10 cellular contexts compared by ENCODE assay signal in genomic region chr2:38598200-38598990, GRCh38. TPM values are rescaled to one million over a fixed set of nuclear protein-coding genes. Genes with fewer than 3 reads are reported as not detected.
DNase-seq lines count a peak whose midpoint lies in the region; ATAC-seq and TF ChIP-seq lines count a peak whose summit lies in the region.
"Had no signal": no experiment of that assay in that cellular context is flagged by ENCODE, and none has a peak within 500 bp of the region (broad histone marks: within the 10 kb centered on the region; RNA-seq: fewer than 3 reads in every experiment).

No MANE protein-coding gene starts in this region.

- H3K9ac ChIP-seq in subcutaneous abdominal adipose tissue (ENCODE audit: low read length in 5 of 5), result peak overlapping the region in 1 of 5 donors; percentile 16

- H3K4me3 ChIP-seq in gastroesophageal sphincter (peak overlapping the region in 1 of 2 donors; percentile 24), subcutaneous abdominal adipose tissue (ENCODE audit: low read depth in 1 of 5, low read length in 5 of 5) (no peak overlapping the region)
- H3K4me3 ChIP-seq: SJSA1 had no signal

- CTCF ChIA-PET in activated naive CD4-positive, alpha-beta T cell treated with anti-CD3 and anti-CD28 coated beads for 36 hours (lab: Charles Lee), result interaction anchor here (0.8 to 14.7 kb wide), 9 partner anchors 9 to 142 kb away, joined by 3 to 152 read pairs (median 3); no protein-coding TSS in a partner anchor
- CTCF ChIA-PET in T-cell (lab: Charles Lee), result interaction anchor here (0.6 to 2.7 kb wide), 10 partner anchors 8 to 127 kb away, joined by 3 to 24 read pairs (median 4); no protein-coding TSS in a partner anchor

- H3K4me1 ChIP-seq in gastroesophageal sphincter (peaks cover 9 to 76% (median 11%) of the 10 kb centered on the region in 3 donors), subcutaneous abdominal adipose tissue (ENCODE audit: control insufficient read depth in 5 of 5, insufficient read depth in 5 of 5, low read length in 5 of 5) (peaks cover 0 to 45% (median 36%) of the 10 kb centered on the region in 5 donors)

- H3K27ac ChIP-seq in gastroesophageal sphincter (peak overlapping the region; percentile 74 to 100 (median 90)), subcutaneous abdominal adipose tissue (ENCODE audit: low read depth, low read length) (peak overlapping the region; percentile 31)
- H3K27ac ChIP-seq: SJSA1 had no signal

- TF ChIP-seq CTCF in gastroesophageal sphincter (IDR thresholded peaks at IDR 0.05), result no peak

- H3K27ac Mint-ChIP-seq in activated naive CD4-positive, alpha-beta T cell treated with anti-CD3 and anti-CD28 coated beads for 36 hours, result peak overlapping the region; percentile 83
- H3K27ac Mint-ChIP-seq in T-cell, result peak overlapping the region; percentile 76 to 89
- H3K27ac Mint-ChIP-seq: B cell had no signal

- WGBS in gastroesophageal sphincter (ENCODE audit: low coverage in 1 of 2), 2 donors, result 47 to 49% methylated on average over 4 to 5 of the region's 5 CpGs

- POLR2A ChIA-PET in T-cell (lab: Charles Lee), result interaction anchor here (0.6 to 5.0 kb wide), 8 partner anchors 10 to 152 kb away, joined by 3 to 36 read pairs (median 3); partner anchors contain the start of gene SRSF7 (in 1 of the 2)

- H3K9me3 ChIP-seq in gastroesophageal sphincter (no peaks in the 10 kb centered on the region), subcutaneous abdominal adipose tissue (ENCODE audit: control insufficient read depth in 5 of 5, low read length in 5 of 5) (no peaks in the 10 kb centered on the region)
- H3K9me3 ChIP-seq: SJSA1 had no signal

- no peaks in the 10 kb centered on the region for H3K27me3 Mint-ChIP-seq in activated naive CD4-positive, alpha-beta T cell treated with anti-CD3 and anti-CD28 coated beads for 36 hours (ENCODE audit: low read depth)
- H3K27me3 Mint-ChIP-seq in T-cell, result no peaks in the 10 kb centered on the region

- no peak for DNase-seq in activated naive CD4-positive, alpha-beta T cell treated with anti-CD3 and anti-CD28 coated beads for 36 hours
- DNase-seq in activated naive CD4-positive, alpha-beta T cell (lab: John Stamatoyannopoulos, UW), result no peak
- DNase-seq in T-cell (no peak), cerebellar nuclear complex (lab: John Stamatoyannopoulos, UW) (no peak)

- ATAC-seq in T-cell (replicated peaks in 1 of 4) (no peak), gastroesophageal sphincter (no peak), HG03354 (IDR thresholded peaks at IDR 0.05; ENCODE audit: poor library complexity, severe bottlenecking, unreplicated experiment) (no peak), GM21381 (IDR thresholded peaks at IDR 0.05; ENCODE audit: unreplicated experiment) (no peak)

- H3K4me3 Mint-ChIP-seq in activated naive CD4-positive, alpha-beta T cell treated with anti-CD3 and anti-CD28 coated beads for 36 hours, result peak overlapping the region; percentile 90
- H3K4me3 Mint-ChIP-seq in T-cell, result peak overlapping the region; percentile 78 to 94 (median 88)
- H3K4me3 Mint-ChIP-seq: B cell had no signal

- no peak for TF ChIP-seq POLR2A in gastroesophageal sphincter (IDR thresholded peaks at IDR 0.05)

- no peak for TF ChIP-seq EP300 in gastroesophageal sphincter (IDR thresholded peaks at IDR 0.05)

- H3K27me3 ChIP-seq in gastroesophageal sphincter (no peaks in the 10 kb centered on the region), subcutaneous abdominal adipose tissue (ENCODE audit: control insufficient read depth in 5 of 5, insufficient read depth in 4 of 5, low read length in 5 of 5) (no peaks in the 10 kb centered on the region)
- H3K27me3 ChIP-seq: SJSA1 had no signal

- H3K9me3 Mint-ChIP-seq in activated naive CD4-positive, alpha-beta T cell treated with anti-CD3 and anti-CD28 coated beads for 36 hours, result no peaks in the 10 kb centered on the region
- no peaks in the 10 kb centered on the region for H3K9me3 Mint-ChIP-seq in T-cell

- intact Hi-C loops in activated naive CD4-positive, alpha-beta T cell treated with anti-CD3 and anti-CD28 coated beads for 36 hours (cut with micrococcal nuclease), result no loop called here

- H3K36me3 Mint-ChIP-seq in activated naive CD4-positive, alpha-beta T cell treated with anti-CD3 and anti-CD28 coated beads for 36 hours (ENCODE audit: low read depth), result peaks cover 4% of the 10 kb centered on the region
- H3K36me3 Mint-ChIP-seq in T-cell, result no peaks in the 10 kb centered on the region

- H3K36me3 ChIP-seq in gastroesophageal sphincter (no peaks in the 10 kb centered on the region), subcutaneous abdominal adipose tissue (ENCODE audit: control insufficient read depth in 5 of 5, insufficient read depth in 5 of 5, low read length in 5 of 5) (no peaks in the 10 kb centered on the region)

- H3K4me1 Mint-ChIP-seq in activated naive CD4-positive, alpha-beta T cell treated with anti-CD3 and anti-CD28 coated beads for 36 hours (ENCODE audit: low read depth), result peaks cover 58% of the 10 kb centered on the region
- peaks cover 61 to 65% (median 63%) of the 10 kb centered on the region in 3 donors for H3K4me1 Mint-ChIP-seq in T-cell

RNA-seq across cellular contexts. Expression of gene HNRNPLL, which starts 4.3 kb away (rescaled TPM):
- total RNA-seq in activated naive CD4-positive, alpha-beta T cell treated with anti-CD3 and anti-CD28 coated beads for 36 hours, result 10 to 100 TPM; 54.4 to 57.3 TPM
- total RNA-seq in T-cell (10 to 100 TPM; 28.1 to 69.0 (median 35.2) TPM), gastroesophageal sphincter (10 to 100 TPM; 47.3 to 79.1 (median 68.7) TPM)
